9 cellular contexts compared by ENCODE assay signal in genomic region chr17:81429813-81430510, GRCh38. TPM values are rescaled to one million over a fixed set of nuclear protein-coding genes. Genes with fewer than 3 reads are reported as not detected.
A peak's percentile ranks its signal among the peaks of the same experiment; 100 is the strongest.
DNase-seq lines count a peak whose midpoint lies in the region; ATAC-seq and TF ChIP-seq lines count a peak whose summit lies in the region.
"Had no signal": no experiment of that assay in that cellular context is flagged by ENCODE, and none has a peak within 500 bp of the region (broad histone marks: within the 10 kb centered on the region; RNA-seq: fewer than 3 reads in every experiment).

No MANE protein-coding gene starts in this region.

- POLR2A ChIA-PET in CD4-positive, alpha-beta T cell (lab: Charles Lee): interaction anchor here (1.5 kb wide), 1 partner anchor 191 kb away, joined by 4 read pairs; the partner anchor contains the start of genes NDUFAF8 and TEPSIN

- peaks cover 37% of the 10 kb centered on the region for H3K4me1 Mint-ChIP-seq in osteocyte (ENCODE audit: unreplicated experiment)
- H3K4me1 Mint-ChIP-seq in CD4-positive, alpha-beta T cell (ENCODE audit: low read depth): peaks cover 6% of the 10 kb centered on the region
- H3K4me1 Mint-ChIP-seq in activated naive CD4-positive, alpha-beta T cell treated with anti-CD3 and anti-CD28 coated beads for 36 hours (ENCODE audit: low read depth): peaks cover 12% of the 10 kb centered on the region

- no peaks in the 10 kb centered on the region for H3K27me3 Mint-ChIP-seq in osteocyte (ENCODE audit: unreplicated experiment)
- H3K27me3 Mint-ChIP-seq in CD4-positive, alpha-beta T cell: peaks cover 15% of the 10 kb centered on the region
- H3K27me3 Mint-ChIP-seq in activated naive CD4-positive, alpha-beta T cell treated with anti-CD3 and anti-CD28 coated beads for 36 hours (ENCODE audit: low read depth): peaks cover 21% of the 10 kb centered on the region

- no peak overlapping the region for H3K4me3 Mint-ChIP-seq in osteocyte (ENCODE audit: unreplicated experiment)
- no peak overlapping the region for H3K4me3 Mint-ChIP-seq in CD4-positive, alpha-beta T cell
- no peak overlapping the region for H3K4me3 Mint-ChIP-seq in activated naive CD4-positive, alpha-beta T cell treated with anti-CD3 and anti-CD28 coated beads for 36 hours
- H3K4me3 Mint-ChIP-seq: dendritic cell treated with granulocyte-macrophage colony-stimulating factor and Interleukin-4, amounts not matched to agents 40 ng/mL and 50 ng/mL, for 4 days had no signal

- H3K27ac ChIP-seq in CD4-positive, alpha-beta T cell (ENCODE audit: low read depth, low read length): no peak overlapping the region

- peak; percentile 42 for TF ChIP-seq CTCF in osteocyte (IDR thresholded peaks at IDR 0.05)
- TF ChIP-seq CTCF in CD4-positive, alpha-beta T cell (IDR thresholded peaks at IDR 0.05): no peak

- no peaks in the 10 kb centered on the region for H3K9me3 ChIP-seq in CD4-positive, alpha-beta T cell (ENCODE audit: control insufficient read depth, low read length)

- DNase-seq in EL (peak; percentile 16), NCI-H345 treated with DMSO at 0.1 percent for 48 hours (lab: John Stamatoyannopoulos, UW; ENCODE audit: unreplicated experiment) (peak; percentile 17), ecto neural progenitor cell (ENCODE audit: low spot score) (peak; percentile 87), osteocyte (ENCODE audit: extremely low spot score, unreplicated experiment) (peak; percentile 92), dedifferentiated amniotic fluid mesenchymal stem cell (ENCODE audit: extremely low spot score) (no peak), MV-4-11 (lab: John Stamatoyannopoulos, UW) (no peak)
- no peak for DNase-seq in CD4-positive, alpha-beta T cell
- DNase-seq in activated naive CD4-positive, alpha-beta T cell treated with anti-CD3 and anti-CD28 coated beads for 36 hours: no peak

- intact Hi-C loops in CD4-positive, alpha-beta T cell (cut with DNase I, micrococcal nuclease): no loop called here
- intact Hi-C loops in activated naive CD4-positive, alpha-beta T cell treated with anti-CD3 and anti-CD28 coated beads for 36 hours (cut with micrococcal nuclease): loop anchor here (5.0 kb wide), 1 partner anchor 38 kb away; no protein-coding TSS in a partner anchor

- no peak overlapping the region for H3K27ac Mint-ChIP-seq in osteocyte (ENCODE audit: unreplicated experiment)
- H3K27ac Mint-ChIP-seq in CD4-positive, alpha-beta T cell: no peak overlapping the region
- no peak overlapping the region for H3K27ac Mint-ChIP-seq in activated naive CD4-positive, alpha-beta T cell treated with anti-CD3 and anti-CD28 coated beads for 36 hours
- H3K27ac Mint-ChIP-seq: dendritic cell treated with granulocyte-macrophage colony-stimulating factor and Interleukin-4, amounts not matched to agents 40 ng/mL and 50 ng/mL, for 4 days had no signal

- H3K9me3 Mint-ChIP-seq in osteocyte (ENCODE audit: unreplicated experiment): no peaks in the 10 kb centered on the region
- H3K9me3 Mint-ChIP-seq in CD4-positive, alpha-beta T cell: no peaks in the 10 kb centered on the region
- no peaks in the 10 kb centered on the region for H3K9me3 Mint-ChIP-seq in activated naive CD4-positive, alpha-beta T cell treated with anti-CD3 and anti-CD28 coated beads for 36 hours
- H3K9me3 Mint-ChIP-seq: dendritic cell treated with granulocyte-macrophage colony-stimulating factor and Interleukin-4, amounts not matched to agents 40 ng/mL and 50 ng/mL, for 4 days had no signal

- CTCF ChIA-PET in CD4-positive, alpha-beta T cell (lab: Charles Lee): interaction anchor here (1.0 to 1.1 kb wide), 2 partner anchors 55 to 138 kb away, joined by 3 read pairs; no protein-coding TSS in a partner anchor
- CTCF ChIA-PET in activated naive CD4-positive, alpha-beta T cell treated with anti-CD3 and anti-CD28 coated beads for 36 hours (lab: Charles Lee): interaction anchor here (1.4 kb wide), 1 partner anchor 138 kb away, joined by 4 read pairs; no protein-coding TSS in a partner anchor

- no peaks in the 10 kb centered on the region for H3K36me3 Mint-ChIP-seq in osteocyte (ENCODE audit: unreplicated experiment)
- H3K36me3 Mint-ChIP-seq in CD4-positive, alpha-beta T cell (ENCODE audit: low read depth): no peaks in the 10 kb centered on the region
- no peaks in the 10 kb centered on the region for H3K36me3 Mint-ChIP-seq in activated naive CD4-positive, alpha-beta T cell treated with anti-CD3 and anti-CD28 coated beads for 36 hours (ENCODE audit: low read depth)

- no peak for ATAC-seq in CD4-positive, alpha-beta T cell (ENCODE audit: poor library complexity)

- peaks cover 59% of the 10 kb centered on the region for H3K27me3 ChIP-seq in CD4-positive, alpha-beta T cell (ENCODE audit: control insufficient read depth, insufficient read depth, low read length)

RNA-seq across cellular contexts. Expression of gene BAHCC1, which starts 34.7 kb away (rescaled TPM):
- total RNA-seq in osteocyte: 55.7 and 57.0 TPM in 2 replicates
- under 1 TPM; 0.20 to 0.41 TPM for total RNA-seq in CD4-positive, alpha-beta T cell
- total RNA-seq in activated naive CD4-positive, alpha-beta T cell treated with anti-CD3 and anti-CD28 coated beads for 36 hours: under 1 TPM in 1 of 2 experiments, not detected in 1; 0.02 TPM

Comparison
In these comparisons a context has a peak if more than half of its experiments do, and no peak if none do; other contexts are left out.
1. DNase-seq: peak in EL (single experiment), NCI-H345 treated with DMSO at 0.1 percent for 48 hours (single experiment), ecto neural progenitor cell (single experiment) and osteocyte (single experiment); none in dedifferentiated amniotic fluid mesenchymal stem cell (single experiment), CD4-positive, alpha-beta T cell (0 of 10), activated naive CD4-positive, alpha-beta T cell treated with anti-CD3 and anti-CD28 coated beads for 36 hours (single experiment) and MV-4-11 (single experiment).
2. RNA of gene BAHCC1, which starts 34.7 kb away (total RNA-seq): 55.7 to 57.0 TPM in osteocyte; 0.20 to 0.41 TPM in CD4-positive, alpha-beta T cell and 0.02 TPM in activated naive CD4-positive, alpha-beta T cell treated with anti-CD3 and anti-CD28 coated beads for 36 hours; every median in the first group is over 10 times any median in the second.